Comparison of ENCODE assay signal across 8 cellular contexts in genomic region chr9:21096172-21096900, GRCh38. TPM values are rescaled to one million over a fixed set of nuclear protein-coding genes. Genes with fewer than 3 reads are reported as not detected.
DNase-seq lines count a peak whose midpoint lies in the region; ATAC-seq and TF ChIP-seq lines count a peak whose summit lies in the region.

No MANE protein-coding gene starts in this region.

- peak overlapping the region; percentile 37 to 48 for H3K9ac ChIP-seq in stomach smooth muscle (ENCODE audit: low read length in 2 of 2)

- intact Hi-C loops in left colon (cut with DNase I, micrococcal nuclease): no loop called here

- H3K27me3 ChIP-seq in stomach smooth muscle (ENCODE audit: control insufficient read depth in 1 of 2, insufficient read depth in 2 of 2, low read length in 2 of 2): no peaks in the 10 kb centered on the region
- no peaks in the 10 kb centered on the region for H3K27me3 ChIP-seq in Peyer's patch

- no peak for DNase-seq in activated CD4-positive, CD25-positive, alpha-beta regulatory T cell (lab: John Stamatoyannopoulos, UW)
- DNase-seq in NCI-H69 (lab: John Stamatoyannopoulos, UW) (peak; percentile 49), astrocyte of the hippocampus (ENCODE audit: low read depth, low spot score) (peak; percentile 5), left colon (no peak), Peyer's patch (no peak)

- TF ChIP-seq CTCF in Peyer's patch (IDR thresholded peaks at IDR 0.05): no peak

- H3K27ac ChIP-seq in stomach smooth muscle (ENCODE audit: low read length): peak overlapping the region; percentile 61
- H3K27ac ChIP-seq in Peyer's patch: peak overlapping the region in 2 of 4 donors; percentile 48 to 74

- H3K4me1 ChIP-seq in stomach smooth muscle (ENCODE audit: control insufficient read depth, insufficient read depth, low read length): peaks cover 8% of the 10 kb centered on the region
- peaks cover 0 to 13% (median 0%) of the 10 kb centered on the region in 4 donors for H3K4me1 ChIP-seq in Peyer's patch

- H3K36me3 ChIP-seq in stomach smooth muscle (ENCODE audit: control insufficient read depth in 2 of 2, insufficient read depth in 2 of 2, low read length in 2 of 2) (no peaks in the 10 kb centered on the region), Peyer's patch (no peaks in the 10 kb centered on the region)

- peak overlapping the region; percentile 59 to 69 for H3K4me3 ChIP-seq in stomach smooth muscle (ENCODE audit: low read length in 2 of 2)
- peak overlapping the region in 2 of 4 donors; percentile 24 to 40 for H3K4me3 ChIP-seq in Peyer's patch

- TF ChIP-seq POLR2A in Peyer's patch (IDR thresholded peaks at IDR 0.05): no peak

- peak; percentile 92 to 93 for ATAC-seq in activated CD4-positive, CD25-positive, alpha-beta regulatory T cell treated with anti-CD3 and anti-CD28 coated beads, Interleukin-2, amount 50 U/mL, for 24 hours
- peak; percentile 87 for ATAC-seq in HG02678 (IDR thresholded peaks at IDR 0.05; ENCODE audit: unreplicated experiment)
- ATAC-seq in left colon: peak; percentile 40

- no peaks in the 10 kb centered on the region for H3K9me3 ChIP-seq in stomach smooth muscle (ENCODE audit: control insufficient read depth in 2 of 2, low read length in 2 of 2)
- H3K9me3 ChIP-seq in Peyer's patch: no peaks in the 10 kb centered on the region

RNA-seq across cellular contexts. Expression of gene IFNB1, which starts 18.6 kb away (rescaled TPM):
- total RNA-seq in left colon (not detected), Peyer's patch (not detected)

RNA-seq across cellular contexts. Expression of gene IFNW1, which starts 45.3 kb away (rescaled TPM):
- not detected for total RNA-seq in left colon
- not detected for total RNA-seq in Peyer's patch

Comparison
In these comparisons a context has a peak if more than half of its experiments do, and no peak if none do; other contexts are left out.
1. ATAC-seq: peak in every context shown above with its lines; median percentile 92 in activated CD4-positive, CD25-positive, alpha-beta regulatory T cell treated with anti-CD3 and anti-CD28 coated beads, Interleukin-2, amount 50 U/mL, for 24 hours; 87 in HG02678; 40 in left colon.
2. DNase-seq: peak in NCI-H69 (single experiment) and astrocyte of the hippocampus (single experiment); none in activated CD4-positive, CD25-positive, alpha-beta regulatory T cell (0 of 4), left colon (0 of 2) and Peyer's patch (0 of 3).